In the genomic region with DNA sequence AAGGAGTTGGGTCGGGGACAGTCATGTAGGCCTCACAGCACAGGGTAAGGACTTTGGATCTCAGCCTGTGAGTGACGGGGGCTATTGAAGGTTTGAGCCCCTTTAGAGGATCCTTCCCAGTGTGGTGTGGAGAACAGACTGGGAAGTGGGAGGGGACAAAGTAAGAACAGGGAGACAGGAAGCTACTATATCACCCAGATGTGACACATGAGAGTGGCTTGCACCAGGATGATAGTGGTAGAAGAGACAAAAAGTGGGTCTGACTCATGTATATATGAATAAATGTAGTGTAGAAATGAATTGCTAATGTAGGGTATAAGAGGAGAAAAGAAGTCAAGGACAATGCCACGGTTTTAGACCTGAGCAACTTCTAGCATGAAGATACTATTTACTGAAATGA, we compare ENCODE assay signal across 23 cellular contexts.
"Had no signal": no experiment of that assay in that cellular context is flagged by ENCODE, and none has a peak within 500 bp of the region (broad histone marks: within the 10 kb centered on the region; RNA-seq: fewer than 3 reads in every experiment).

No MANE protein-coding gene starts in this region.

- H3K4me1 ChIP-seq: prostate gland had no signal

- H3K4me3 ChIP-seq: adrenal gland, breast epithelium, esophagus squamous epithelium, mucosa of descending colon, prostate gland, right atrium auricular region, tibial artery, vagina had no signal

- ATAC-seq: mucosa of descending colon; stimulated activated naive CD8-positive, alpha-beta T cell treated with anti-CD3 and anti-CD28 coated beads, Interleukin-15, Interleukin-2, amounts not matched to agents 100 U/mL and 50 U/mL, for 24 hours had no signal

- H3K27me3 Mint-ChIP-seq: activated CD4-positive, alpha-beta memory T cell treated with anti-CD3 and anti-CD28 coated beads for 36 hours; memory B cell; naive B cell had no signal

- H3K27me3 ChIP-seq: adrenal gland, breast epithelium, esophagus squamous epithelium, right atrium auricular region, tibial artery, vagina had no signal

- H3K9me3 ChIP-seq: adrenal gland, breast epithelium, esophagus squamous epithelium, mucosa of descending colon, prostate gland, right atrium auricular region, tibial artery, vagina had no signal

- H3K36me3 Mint-ChIP-seq: memory B cell, naive B cell had no signal

- H3K4me3 Mint-ChIP-seq: activated CD4-positive, alpha-beta memory T cell treated with anti-CD3 and anti-CD28 coated beads for 36 hours; activated T-helper 1 cell treated with anti-CD3 and anti-CD28 coated beads, Interleukin-12 subunit alpha, Interleukin-12 subunit beta, Interleukin-2, Interleukin-4 antibody, amounts not matched to agents 30 ng/mL and 10 ng/mL and 1 ng/mL, durations not matched to agents 14 hours and 24 hours and 36 hours; memory B cell; naive B cell; neural crest cell had no signal

- DNase-seq: activated CD4-positive, alpha-beta memory T cell treated with anti-CD3 and anti-CD28 coated beads for 36 hours; activated CD4-positive, CD25-positive, alpha-beta regulatory T cell treated with anti-CD3 and anti-CD28 coated beads, Interleukin-2, amount 50 U/mL, for 72 hours; activated gamma-delta T cell treated with Interleukin-2 at 50 U/mL for 16 hours; activated T-cell treated with anti-CD3 and anti-CD28 coated beads for 4 hours; adrenal gland; cortex of kidney; effector CD4-positive, alpha-beta T cell; esophagus squamous epithelium; mucosa of descending colon; naive B cell; stimulated activated CD4-positive, alpha-beta T cell treated with anti-CD3 and anti-CD28 coated beads, Interleukin-12 subunit alpha, Interleukin-12 subunit beta, amount 100 ng/mL, for 4 hours; stimulated activated CD4-positive, alpha-beta T cell treated with anti-CD3 and anti-CD28 coated beads, Interleukin-2, amount 100 ng/mL, for 24 hours; stimulated activated naive CD8-positive, alpha-beta T cell treated with anti-CD3 and anti-CD28 coated beads, Interleukin-15, Interleukin-2, amounts not matched to agents 100 U/mL and 50 U/mL, for 24 hours; substantia nigra; tibial artery had no signal

- H3K9me3 Mint-ChIP-seq: activated CD4-positive, alpha-beta memory T cell treated with anti-CD3 and anti-CD28 coated beads for 36 hours; activated naive CD4-positive, alpha-beta T cell treated with anti-CD3 and anti-CD28 coated beads, Interleukin-2, amount 50 U/mL, for 72 hours; activated T-helper 1 cell treated with anti-CD3 and anti-CD28 coated beads, Interleukin-12 subunit alpha, Interleukin-12 subunit beta, Interleukin-2, Interleukin-4 antibody, amounts not matched to agents 30 ng/mL and 10 ng/mL and 1 ng/mL, durations not matched to agents 14 hours and 24 hours and 36 hours; memory B cell; naive B cell had no signal

- H3K36me3 ChIP-seq: adrenal gland, breast epithelium, esophagus squamous epithelium, prostate gland, right atrium auricular region, tibial artery, vagina had no signal

- H3K27ac Mint-ChIP-seq: activated CD4-positive, alpha-beta memory T cell treated with anti-CD3 and anti-CD28 coated beads for 36 hours; activated naive CD4-positive, alpha-beta T cell treated with anti-CD3 and anti-CD28 coated beads, Interleukin-2, amount 50 U/mL, for 72 hours; activated T-helper 1 cell treated with anti-CD3 and anti-CD28 coated beads, Interleukin-12 subunit alpha, Interleukin-12 subunit beta, Interleukin-2, Interleukin-4 antibody, amounts not matched to agents 30 ng/mL and 10 ng/mL and 1 ng/mL, durations not matched to agents 14 hours and 24 hours and 36 hours; memory B cell; naive B cell had no signal
